In the genomic region with DNA sequence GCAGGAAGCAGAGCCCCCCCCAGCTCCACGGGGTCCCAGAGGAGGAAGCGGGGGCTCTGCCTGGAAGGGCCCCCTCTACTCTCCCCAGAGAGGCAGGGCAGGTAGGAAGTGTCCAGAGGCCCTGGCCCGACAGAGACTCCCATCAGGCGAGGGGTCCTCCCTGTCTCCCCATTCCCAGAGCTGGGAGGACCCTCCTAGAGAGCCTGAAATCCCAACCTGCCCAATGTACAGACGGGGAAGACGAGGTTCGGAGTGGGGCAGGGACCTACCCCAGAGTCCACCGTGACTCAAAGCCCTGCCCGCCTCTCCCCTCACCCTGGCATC, we compare ENCODE assay signal across 13 cellular contexts. TPM values are rescaled to one million over a fixed set of nuclear protein-coding genes. Genes with fewer than 3 reads are reported as not detected.
DNase-seq lines count a peak whose midpoint lies in the region; ATAC-seq and TF ChIP-seq lines count a peak whose summit lies in the region.
"Had no signal": no experiment of that assay in that cellular context is flagged by ENCODE, and none has a peak within 500 bp of the region (broad histone marks: within the 10 kb centered on the region; RNA-seq: fewer than 3 reads in every experiment).

No MANE protein-coding gene starts in this region.

- TF ChIP-seq CTCF in HCT116 (IDR thresholded peaks at IDR 0.05 in 2 of 3, conservative IDR thresholded peaks at IDR 0.05 in 1 of 3; ENCODE audit: borderline replicate concordance in 1 of 3, insufficient read depth in 1 of 3, low read depth in 2 of 3, low read length in 2 of 3), result no peak
- no peak for TF ChIP-seq CTCF in foreskin keratinocyte (conservative IDR thresholded peaks at IDR 0.05)

- no peaks in the 10 kb centered on the region for H3K9me3 ChIP-seq in HCT116 (ENCODE audit: control insufficient read depth in 1 of 2, insufficient read depth in 1 of 2, low read depth in 1 of 2, low read length in 2 of 2)

- H3K27ac ChIP-seq in HCT116 (ENCODE audit: low read depth, low read length) (no peak overlapping the region), foreskin keratinocyte (no peak overlapping the region)

- intact Hi-C loops in HCT116 (cut with micrococcal nuclease) (no loop called here), left colon (cut with DNase I, micrococcal nuclease) (no loop called here)

- H2AFZ ChIP-seq in HCT116 (ENCODE audit: low read depth, low read length, poor library complexity, severe bottlenecking), result no peak overlapping the region

- no peak overlapping the region for H3K9ac ChIP-seq in HCT116 (ENCODE audit: low read length)

- H3K27ac Mint-ChIP-seq in activated naive CD8-positive, alpha-beta T cell treated with anti-CD3 and anti-CD28 coated beads for 36 hours, result no peak overlapping the region
- no peak overlapping the region for H3K27ac Mint-ChIP-seq in stimulated activated naive B cell treated with anti-CD40 and anti-IgM and Interleukin-4, amounts not matched to agents 10 μg/mL and 1 μg/mL and 100 μg/mL, for 72 hours
- H3K27ac Mint-ChIP-seq: dendritic cell treated with granulocyte-macrophage colony-stimulating factor and Interleukin-4, amounts not matched to agents 40 ng/mL and 50 ng/mL, for 4 days had no signal

- no peak for TF ChIP-seq POLR2A in HCT116 (IDR thresholded peaks at IDR 0.05; ENCODE audit: borderline replicate concordance, extremely low read depth, insufficient read depth, insufficient read length)

- ATAC-seq in HCT116, result no peak
- ATAC-seq in left colon, result peak; percentile 59
- ATAC-seq in stimulated activated naive B cell treated with anti-CD40 and anti-IgM and Interleukin-4, amounts not matched to agents 10 μg/mL and 1 μg/mL and 100 μg/mL, for 72 hours (replicated peaks), result no peak
- no peak for ATAC-seq in foreskin keratinocyte
- ATAC-seq: GM12878; stimulated activated naive CD8-positive, alpha-beta T cell treated with anti-CD3 and anti-CD28 coated beads, Interleukin-15, Interleukin-2, amounts not matched to agents 100 U/mL and 50 U/mL, for 24 hours had no signal

- H3K4me1 Mint-ChIP-seq in activated naive CD8-positive, alpha-beta T cell treated with anti-CD3 and anti-CD28 coated beads for 36 hours, result peaks cover 27% of the 10 kb centered on the region
- peaks cover 17 to 32% of the 10 kb centered on the region in 2 donors for H3K4me1 Mint-ChIP-seq in stimulated activated naive B cell treated with anti-CD40 and anti-IgM and Interleukin-4, amounts not matched to agents 10 μg/mL and 1 μg/mL and 100 μg/mL, for 72 hours

- CTCF ChIA-PET in HCT116 (lab: Charles Lee), result interaction anchor here (1.5 kb wide), 1 partner anchor 9 kb away, joined by 4 read pairs; no protein-coding TSS in a partner anchor

- no TSS peak for BruUV-seq in HCT116 (replicated peaks; lab: Mats Ljungman, UMichigan)

- H3K4me3 ChIP-seq in HCT116 (replicated peaks in 1 of 2; ENCODE audit: low read depth in 1 of 2, low read length in 2 of 2), result peak overlapping the region; percentile 64 to 71
- H3K4me3 ChIP-seq: GM12878 had no signal

- H3K4me1 ChIP-seq in HCT116 (ENCODE audit: control insufficient read depth in 1 of 2, insufficient read depth in 2 of 2, low read length in 2 of 2), result peaks cover 0 to 18% of the 10 kb centered on the region in 2 experiments; a peak in 2 of 4 replicates
- H3K4me1 ChIP-seq in foreskin keratinocyte, result no peaks in the 10 kb centered on the region

- H3K4me2 ChIP-seq in HCT116 (ENCODE audit: low read length), result peak overlapping the region; percentile 79

- no peaks in the 10 kb centered on the region for H3K9me2 ChIP-seq in HCT116 (ENCODE audit: insufficient read depth)

- H3K79me2 ChIP-seq in HCT116 (ENCODE audit: insufficient read depth, low read length), result no peaks in the 10 kb centered on the region

- H3K36me3 ChIP-seq in HCT116 (ENCODE audit: control insufficient read depth in 1 of 2, insufficient read depth in 2 of 2, low read length in 2 of 2), result no peaks in the 10 kb centered on the region

- H3K9me3 Mint-ChIP-seq in activated naive CD8-positive, alpha-beta T cell treated with anti-CD3 and anti-CD28 coated beads for 36 hours, result no peaks in the 10 kb centered on the region
- no peaks in the 10 kb centered on the region for H3K9me3 Mint-ChIP-seq in stimulated activated naive B cell treated with anti-CD40 and anti-IgM and Interleukin-4, amounts not matched to agents 10 μg/mL and 1 μg/mL and 100 μg/mL, for 72 hours
- H3K9me3 Mint-ChIP-seq: dendritic cell treated with granulocyte-macrophage colony-stimulating factor and Interleukin-4, amounts not matched to agents 40 ng/mL and 50 ng/mL, for 4 days had no signal

- no peak for TF ChIP-seq RAD21 in HCT116 (IDR thresholded peaks at IDR 0.05; ENCODE audit: low read depth)

- H3K27me3 Mint-ChIP-seq in activated naive CD8-positive, alpha-beta T cell treated with anti-CD3 and anti-CD28 coated beads for 36 hours, result peaks cover 14% of the 10 kb centered on the region
- H3K27me3 Mint-ChIP-seq in stimulated activated naive B cell treated with anti-CD40 and anti-IgM and Interleukin-4, amounts not matched to agents 10 μg/mL and 1 μg/mL and 100 μg/mL, for 72 hours, result peaks cover 51 to 57% of the 10 kb centered on the region in 2 donors

- DNase-seq in HCT116 (ENCODE audit: low read depth, low spot score), result no peak
- no peak for DNase-seq in activated naive CD8-positive, alpha-beta T cell treated with anti-CD3 and anti-CD28 coated beads for 36 hours
- no peak for DNase-seq in left colon
- no peak for DNase-seq in stimulated activated naive B cell treated with anti-CD40 and anti-IgM and Interleukin-4, amounts not matched to agents 10 μg/mL and 1 μg/mL and 100 μg/mL, for 72 hours
- DNase-seq in NCI-H446 treated with DMSO at 0.1 percent for 48 hours (lab: John Stamatoyannopoulos, UW), result no peak
- DNase-seq in foreskin keratinocyte, result no peak
- no peak for DNase-seq in NCI-H748 treated with DMSO at 0.1 percent for 48 hours (lab: John Stamatoyannopoulos, UW)
- DNase-seq: glutamatergic neuron; NCI-H1436; stimulated activated naive CD8-positive, alpha-beta T cell treated with anti-CD3 and anti-CD28 coated beads, Interleukin-15, Interleukin-2, amounts not matched to agents 100 U/mL and 50 U/mL, for 24 hours had no signal

- no peaks in the 10 kb centered on the region for H3K36me3 Mint-ChIP-seq in activated naive CD8-positive, alpha-beta T cell treated with anti-CD3 and anti-CD28 coated beads for 36 hours
- H3K36me3 Mint-ChIP-seq in stimulated activated naive B cell treated with anti-CD40 and anti-IgM and Interleukin-4, amounts not matched to agents 10 μg/mL and 1 μg/mL and 100 μg/mL, for 72 hours, result no peaks in the 10 kb centered on the region

- RAD21 ChIA-PET in HCT116 (lab: Charles Lee; ENCODE audit: low non-redundant PET in 1 of 2, low total read pairs in 2 of 2, uncharacterized antibody in 2 of 2, unreplicated experiment in 2 of 2), result no interaction called here

- H4K20me1 ChIP-seq in HCT116 (ENCODE audit: insufficient read depth), result no peaks in the 10 kb centered on the region

- no peaks in the 10 kb centered on the region; the same call in 1 of the 2 replicates for H3K27me3 ChIP-seq in HCT116 (ENCODE audit: insufficient read depth, low read length)
- H3K27me3 ChIP-seq in foreskin keratinocyte, result peaks cover 41% of the 10 kb centered on the region

- H3K4me3 Mint-ChIP-seq in activated naive CD8-positive, alpha-beta T cell treated with anti-CD3 and anti-CD28 coated beads for 36 hours, result peak overlapping the region; percentile 61
- peak overlapping the region; percentile 39 to 76 for H3K4me3 Mint-ChIP-seq in stimulated activated naive B cell treated with anti-CD40 and anti-IgM and Interleukin-4, amounts not matched to agents 10 μg/mL and 1 μg/mL and 100 μg/mL, for 72 hours

- POLR2A ChIA-PET in HCT116 (lab: Charles Lee), result no interaction called here

TF ChIP-seq in HCT116, 20 proteins besides CTCF, POLR2A, EP300 and RAD21:
- TF ChIP-seq SP1 (IDR thresholded peaks at IDR 0.05; ENCODE audit: low read depth), result no peak
- TF ChIP-seq, protein P1, sequence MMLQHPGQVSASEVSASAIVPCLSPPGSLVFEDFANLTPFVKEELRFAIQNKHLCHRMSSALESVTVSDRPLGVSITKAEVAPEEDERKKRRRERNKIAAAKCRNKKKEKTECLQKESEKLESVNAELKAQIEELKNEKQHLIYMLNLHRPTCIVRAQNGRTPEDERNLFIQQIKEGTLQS (IDR thresholded peaks at IDR 0.05), result no peak
- no peak for TF ChIP-seq ZNF274 (IDR thresholded peaks at IDR 0.05; ENCODE audit: low read depth, low read length)
- no peak for TF ChIP-seq ELF1 (IDR thresholded peaks at IDR 0.05; ENCODE audit: borderline replicate concordance, low read depth)
- no peak for TF ChIP-seq CBX3 (IDR thresholded peaks at IDR 0.05; ENCODE audit: low read depth)
- no peak for TF ChIP-seq FOSL1 (IDR thresholded peaks at IDR 0.05; ENCODE audit: low read depth)
TF ChIP-seq in HCT116: peak in this region for 0.

RNA-seq across cellular contexts. Expression of gene TLE2, which starts 1.1 kb away (rescaled TPM):
- 35.6 TPM for total RNA-seq in HCT116 (2021; ENCODE audit: unreplicated experiment)
- polyA plus RNA-seq in HCT116 (2012), result 41.3 and 49.3 TPM in 2 replicates
- total RNA-seq in activated naive CD8-positive, alpha-beta T cell treated with anti-CD3 and anti-CD28 coated beads for 36 hours, result 1 to 10 TPM; 1.4 to 2.3 TPM
- total RNA-seq in left colon, result 10 to 100 TPM; 32.9 to 47.9 TPM
- total RNA-seq in foreskin keratinocyte, result 1.4 and 1.8 TPM in 2 replicates
- 1.8 and 2.5 TPM in 2 replicates for polyA plus RNA-seq in foreskin keratinocyte
- total RNA-seq: HT1080 had no signal

RNA-seq across cellular contexts. Expression of gene TLE5, which starts 34.4 kb away (rescaled TPM):
- total RNA-seq in HCT116 (2021; ENCODE audit: unreplicated experiment) (263 TPM), left colon (100 to 1,000 TPM; 427 to 487 TPM), foreskin keratinocyte (343 TPM in 2 replicates)
- polyA plus RNA-seq in HCT116 (2012), result 320 and 329 TPM in 2 replicates
- 100 to 1,000 TPM; 221 to 222 TPM for total RNA-seq in activated naive CD8-positive, alpha-beta T cell treated with anti-CD3 and anti-CD28 coated beads for 36 hours
- polyA plus RNA-seq in foreskin keratinocyte, result 417 and 421 TPM in 2 replicates

RNA-seq across cellular contexts. Expression of gene TLE6, which starts 50.6 kb away (rescaled TPM):
- 10.9 TPM for total RNA-seq in HCT116 (2021; ENCODE audit: unreplicated experiment)
- polyA plus RNA-seq in HCT116 (2012), result 12.5 and 15.2 TPM in 2 replicates
- total RNA-seq in activated naive CD8-positive, alpha-beta T cell treated with anti-CD3 and anti-CD28 coated beads for 36 hours, result 1 to 10 TPM; 2.4 to 3.2 TPM
- total RNA-seq in left colon, result 1 to 10 TPM; 2.2 to 2.6 TPM
- total RNA-seq in foreskin keratinocyte, result 0.35 and 0.61 TPM in 2 replicates
- 0.47 and 1.2 TPM in 2 replicates for polyA plus RNA-seq in foreskin keratinocyte
- total RNA-seq: HT1080 had no signal

Comparison
In these comparisons a context has a peak if more than half of its experiments do, and no peak if none do; other contexts are left out.
1. RNA of gene TLE2, which starts 1.1 kb away (total RNA-seq): 32.9 to 47.9 TPM in left colon and 35.6 TPM in HCT116 (single experiment); 1.4 to 2.3 TPM in activated naive CD8-positive, alpha-beta T cell treated with anti-CD3 and anti-CD28 coated beads for 36 hours and 1.4 to 1.8 TPM in foreskin keratinocyte; every median in the first group is over 10 times any median in the second.